In genomic region chr5:54320256-54320655, GRCh38 we compare ENCODE assay signal across 24 cellular contexts.
"Had no signal": no experiment of that assay in that cellular context is flagged by ENCODE, and none has a peak within 500 bp of the region (broad histone marks: within the 10 kb centered on the region; RNA-seq: fewer than 3 reads in every experiment).

No MANE protein-coding gene starts in this region.

- H3K27me3 ChIP-seq: colonic mucosa, esophagus squamous epithelium, gastroesophageal sphincter, spleen, testis, tibial nerve had no signal

- H3K4me1 ChIP-seq: colonic mucosa, left ventricle myocardium inferior, parathyroid adenoma, psoas muscle, tibial nerve had no signal

- H3K4me3 ChIP-seq: colonic mucosa, esophagus squamous epithelium, gastroesophageal sphincter, left ventricle myocardium inferior, lung, psoas muscle, spleen, testis, tibial nerve had no signal

- H2AFZ ChIP-seq: parathyroid adenoma had no signal

- DNase-seq: colonic mucosa; dermis blood vessel endothelial cell; esophagus squamous epithelium; foreskin fibroblast; glutamatergic neuron; islet precursor cell; left ventricle myocardium inferior; mesenchymal stem cell; naive B cell; nephron progenitor cell; psoas muscle; retina; spleen; stimulated activated CD4-positive, alpha-beta T cell treated with anti-CD3 and anti-CD28 coated beads, Interleukin-15, amount 100 ng/mL, for 24 hours; stimulated activated CD4-positive, alpha-beta T cell treated with anti-CD3 and anti-CD28 coated beads, Interleukin-1b, Interleukin-23, amount 100 ng/mL, for 48 hours; stimulated activated CD4-positive, alpha-beta T cell treated with anti-CD3 and anti-CD28 coated beads, Interleukin-4, amount 100 ng/mL, for 24 hours; testis had no signal

- H3K27ac ChIP-seq: colonic mucosa, esophagus squamous epithelium, gastroesophageal sphincter, left ventricle myocardium inferior, parathyroid adenoma, psoas muscle, spleen, testis, tibial nerve had no signal

- H3K79me2 ChIP-seq: parathyroid adenoma had no signal

- H3K4me3 Mint-ChIP-seq: naive B cell; nephron progenitor cell; stimulated activated memory B cell treated with anti-CD40 and anti-IgM and Interleukin-4, amounts not matched to agents 10 μg/mL and 1 μg/mL and 100 μg/mL, for 72 hours; stimulated activated naive CD8-positive, alpha-beta T cell treated with anti-CD3 and anti-CD28 coated beads, Interleukin-15, Interleukin-2, amounts not matched to agents 100 ng/mL and 50 ng/mL, for 24 hours had no signal

- ATAC-seq: gastroesophageal sphincter; psoas muscle; sciatic nerve; stimulated activated memory B cell treated with anti-CD40 and anti-IgM and Interleukin-4, amounts not matched to agents 10 μg/mL and 1 μg/mL and 100 μg/mL, for 72 hours had no signal

- H3K27ac Mint-ChIP-seq: nephron progenitor cell; stimulated activated memory B cell treated with anti-CD40 and anti-IgM and Interleukin-4, amounts not matched to agents 10 μg/mL and 1 μg/mL and 100 μg/mL, for 72 hours; stimulated activated naive CD8-positive, alpha-beta T cell treated with anti-CD3 and anti-CD28 coated beads, Interleukin-15, Interleukin-2, amounts not matched to agents 100 ng/mL and 50 ng/mL, for 24 hours had no signal

- H3K4me1 Mint-ChIP-seq: naive B cell; stimulated activated memory B cell treated with anti-CD40 and anti-IgM and Interleukin-4, amounts not matched to agents 10 μg/mL and 1 μg/mL and 100 μg/mL, for 72 hours had no signal

- H3K36me3 Mint-ChIP-seq: naive B cell; stimulated activated memory B cell treated with anti-CD40 and anti-IgM and Interleukin-4, amounts not matched to agents 10 μg/mL and 1 μg/mL and 100 μg/mL, for 72 hours had no signal

- H3K36me3 ChIP-seq: colonic mucosa, esophagus squamous epithelium, gastroesophageal sphincter, left ventricle myocardium inferior, spleen, tibial nerve had no signal

- H3K9ac ChIP-seq: parathyroid adenoma had no signal

- H3K9me3 Mint-ChIP-seq: naive B cell; nephron progenitor cell; stimulated activated memory B cell treated with anti-CD40 and anti-IgM and Interleukin-4, amounts not matched to agents 10 μg/mL and 1 μg/mL and 100 μg/mL, for 72 hours; stimulated activated naive CD8-positive, alpha-beta T cell treated with anti-CD3 and anti-CD28 coated beads, Interleukin-15, Interleukin-2, amounts not matched to agents 100 ng/mL and 50 ng/mL, for 24 hours had no signal

- H3K9me3 ChIP-seq: colonic mucosa, esophagus squamous epithelium, gastroesophageal sphincter, left ventricle myocardium inferior, psoas muscle, spleen, testis, tibial nerve had no signal
